In genomic region chr3:173755161-173755560, GRCh38 we compare ENCODE assay signal across 20 cellular contexts.
DNase-seq lines count a peak whose midpoint lies in the region; ATAC-seq, FAIRE-seq and TF ChIP-seq lines count a peak whose summit lies in the region.
"Had no signal": no experiment of that assay in that cellular context is flagged by ENCODE, and none has a peak within 500 bp of the region (broad histone marks: within the 10 kb centered on the region; RNA-seq: fewer than 3 reads in every experiment).

No MANE protein-coding gene starts in this region.

- in situ Hi-C loops in IMR-90 (cut with MboI; ENCODE audit: low sequenced_read_pairs): no loop called here

- H2BK5ac ChIP-seq in IMR-90 (ENCODE audit: low read depth, low read length, poor library complexity, severe bottlenecking): no peak overlapping the region
- H2BK5ac ChIP-seq in mesenchymal stem cell (ENCODE audit: low read depth, low read length, poor library complexity, severe bottlenecking): no peak overlapping the region

- H3K4ac ChIP-seq in IMR-90 (ENCODE audit: low read depth, low read length) (no peak overlapping the region), mesenchymal stem cell (ENCODE audit: low read depth in 1 of 2, low read length in 2 of 2) (no peak overlapping the region)

- no peak for ATAC-seq in IMR-90 (ENCODE audit: low read depth)
- ATAC-seq: GM12878 had no signal

- no peak overlapping the region for H3K27ac ChIP-seq in IMR-90 (ENCODE audit: insufficient read depth, low read length)
- H3K27ac ChIP-seq in kidney (ENCODE audit: low read depth in 2 of 2, low read length in 2 of 2): no peak overlapping the region
- no peak overlapping the region for H3K27ac ChIP-seq in mesenchymal stem cell (ENCODE audit: low read length, poor library complexity, severe bottlenecking)
- H3K27ac ChIP-seq: BLaER1 had no signal

- H3K4me1 ChIP-seq in IMR-90 (ENCODE audit: control insufficient read depth, insufficient read depth, low read length) (no peaks in the 10 kb centered on the region), kidney (ENCODE audit: control insufficient read depth in 1 of 2, insufficient read depth in 1 of 2, low read depth in 1 of 2, low read length in 2 of 2) (no peaks in the 10 kb centered on the region), mesenchymal stem cell (ENCODE audit: control insufficient read depth, insufficient read depth, low read depth, low read length) (no peaks in the 10 kb centered on the region)
- H3K4me1 ChIP-seq: BE2C, BLaER1 had no signal

- FAIRE-seq in G401.6 (lab: Jason Lieb, UNC) (peak; percentile 40), kidney (lab: Jason Lieb, UNC) (peak; percentile 8)
- FAIRE-seq: D721Med, GM12878, GM12892, GM18507 had no signal

- CTCF ChIA-PET in IMR-90 (lab: Yijun Ruan, JAX): no interaction called here

- H3K4me3 ChIP-seq in IMR-90 (ENCODE audit: insufficient read depth, low read depth, low read length): no peak overlapping the region
- no peak overlapping the region for H3K4me3 ChIP-seq in kidney (ENCODE audit: low read length in 2 of 2)
- H3K4me3 ChIP-seq in mesenchymal stem cell (ENCODE audit: insufficient read depth in 1 of 2, low read depth in 1 of 2, low read length in 2 of 2): no peak overlapping the region
- H3K4me3 ChIP-seq: BLaER1, GM12878 had no signal

- no peak overlapping the region for H2BK15ac ChIP-seq in IMR-90 (ENCODE audit: low read depth, low read length)
- no peak overlapping the region for H2BK15ac ChIP-seq in mesenchymal stem cell (ENCODE audit: low read depth, poor library complexity, severe bottlenecking)

- H2BK12ac ChIP-seq in mesenchymal stem cell (ENCODE audit: low read length in 2 of 2): no peak overlapping the region

- H3K9me1 ChIP-seq in IMR-90 (ENCODE audit: insufficient read depth, low read length): no peaks in the 10 kb centered on the region

- H4K8ac ChIP-seq in IMR-90 (ENCODE audit: low read depth in 2 of 2, low read length in 2 of 2) (no peak overlapping the region), mesenchymal stem cell (ENCODE audit: low read length) (no peak overlapping the region)

- H4K20me1 ChIP-seq in IMR-90 (ENCODE audit: insufficient read depth, low read length): no peaks in the 10 kb centered on the region
- H4K20me1 ChIP-seq: BLaER1 had no signal

- no peaks in the 10 kb centered on the region for H3K9me3 ChIP-seq in IMR-90 (ENCODE audit: control insufficient read depth, insufficient read depth, low read length)
- no peaks in the 10 kb centered on the region for H3K9me3 ChIP-seq in kidney (ENCODE audit: control insufficient read depth in 1 of 2, low read length in 2 of 2)
- no peaks in the 10 kb centered on the region for H3K9me3 ChIP-seq in mesenchymal stem cell (ENCODE audit: control insufficient read depth, low read length)
- H3K9me3 ChIP-seq: BE2C, BLaER1 had no signal

- intact Hi-C loops in IMR-90 (cut with micrococcal nuclease) (no loop called here), kidney (cut with DNase I) (no loop called here)

- H3K56ac ChIP-seq in IMR-90 (ENCODE audit: extremely low read depth, insufficient read depth, low read length): no peak overlapping the region

- no peak overlapping the region for H2AFZ ChIP-seq in IMR-90 (replicated peaks; ENCODE audit: low read length, poor library complexity)
- H2AFZ ChIP-seq in mesenchymal stem cell (ENCODE audit: low read depth, low read length): no peak overlapping the region

- TF ChIP-seq POLR2A in IMR-90 (IDR thresholded peaks at IDR 0.05; ENCODE audit: low read depth, low read length): no peak

- no peak for TF ChIP-seq CTCF in IMR-90 (conservative IDR thresholded peaks at IDR 0.05; ENCODE audit: low read depth, low read length)
- no peak for TF ChIP-seq CTCF in kidney (IDR thresholded peaks at IDR 0.05; ENCODE audit: borderline replicate concordance, extremely low read depth, insufficient read depth)

- H2AK5ac ChIP-seq in IMR-90 (ENCODE audit: low read depth, low read length) (no peak overlapping the region), mesenchymal stem cell (ENCODE audit: low read length, severe bottlenecking) (no peak overlapping the region)

- POLR2A ChIA-PET in IMR-90 (lab: Charles Lee; ENCODE audit: unreplicated experiment): no interaction called here

- H3K27me3 ChIP-seq in IMR-90 (ENCODE audit: control insufficient read depth, insufficient read depth, low read length) (no peaks in the 10 kb centered on the region), mesenchymal stem cell (ENCODE audit: control insufficient read depth in 1 of 2, insufficient read depth in 1 of 2, low read length in 2 of 2) (no peaks in the 10 kb centered on the region)
- H3K27me3 ChIP-seq: BE2C, BLaER1 had no signal

- DNase-seq in IMR-90: no peak
- DNase-seq in kidney: no peak
- DNase-seq in mesenchymal stem cell: no peak
- DNase-seq in D341Med (ENCODE audit: low spot score): no peak
- DNase-seq: 8988T; ACHN; BE2C; C1 segment of cervical spinal cord; CD4-positive, alpha-beta memory T cell; CD4-positive, CD25-positive, alpha-beta regulatory T cell; CD8-positive, alpha-beta memory T cell; COR-L47; DMS79 treated with DMSO at 0.1 percent for 48 hours; GDM1 had no signal

- TF ChIP-seq RAD21 in IMR-90 (IDR thresholded peaks at IDR 0.05; ENCODE audit: low read length): no peak

- no peak overlapping the region for H3K4me2 ChIP-seq in IMR-90 (ENCODE audit: low read depth, low read length)
- H3K4me2 ChIP-seq in mesenchymal stem cell (ENCODE audit: low read length, poor library complexity, severe bottlenecking): no peak overlapping the region
- H3K4me2 ChIP-seq: BLaER1 had no signal

- no peak overlapping the region for H2BK20ac ChIP-seq in IMR-90 (ENCODE audit: low read depth, low read length)

- BruUV-seq in IMR-90 (replicated peaks; lab: Mats Ljungman, UMichigan): no TSS peak

- H3K9ac ChIP-seq in IMR-90 (ENCODE audit: low read depth, low read length) (no peak overlapping the region), kidney (ENCODE audit: low read length in 2 of 2) (no peak overlapping the region), mesenchymal stem cell (ENCODE audit: low read length) (no peak overlapping the region)
- H3K9ac ChIP-seq: BLaER1 had no signal

- dilution Hi-C loops in IMR-90 (cut with HindIII; ENCODE audit: low sequenced_read_pairs, unreplicated experiment): no loop called here

- H3K36me3 ChIP-seq in IMR-90 (ENCODE audit: control insufficient read depth, insufficient read depth, low read length): no peaks in the 10 kb centered on the region
- no peaks in the 10 kb centered on the region for H3K36me3 ChIP-seq in kidney (ENCODE audit: control insufficient read depth in 1 of 2, insufficient read depth in 2 of 2, low read length in 2 of 2)
- no peaks in the 10 kb centered on the region for H3K36me3 ChIP-seq in mesenchymal stem cell (ENCODE audit: control insufficient read depth in 1 of 2, insufficient read depth in 2 of 2, low read depth in 1 of 2, low read length in 2 of 2)
- H3K36me3 ChIP-seq: BE2C, BLaER1 had no signal

- no peak overlapping the region for H2AK9ac ChIP-seq in IMR-90 (replicated peaks; ENCODE audit: low read depth, low read length, poor library complexity)

- H3K79me1 ChIP-seq in IMR-90 (ENCODE audit: low read depth in 1 of 2, low read length in 2 of 2) (no peaks in the 10 kb centered on the region), mesenchymal stem cell (replicated peaks; ENCODE audit: low read length, poor library complexity, severe bottlenecking) (no peaks in the 10 kb centered on the region)

- no peak overlapping the region for H4K5ac ChIP-seq in IMR-90 (ENCODE audit: low read depth, low read length)

- H4K91ac ChIP-seq in IMR-90 (ENCODE audit: insufficient read depth, low read depth, low read length): no peak overlapping the region
- no peak overlapping the region for H4K91ac ChIP-seq in mesenchymal stem cell (ENCODE audit: low read length)

- H2BK120ac ChIP-seq in IMR-90 (ENCODE audit: low read depth, low read length): no peak overlapping the region
- H2BK120ac ChIP-seq in mesenchymal stem cell (ENCODE audit: low read depth, low read length): no peak overlapping the region

- H3K14ac ChIP-seq in IMR-90 (replicated peaks; ENCODE audit: low read depth, low read length): no peak overlapping the region
- H3K14ac ChIP-seq in mesenchymal stem cell (ENCODE audit: low read length in 2 of 2): no peak overlapping the region

- H3K18ac ChIP-seq in IMR-90 (ENCODE audit: low read depth, low read length) (no peak overlapping the region), mesenchymal stem cell (ENCODE audit: low read depth in 1 of 2, low read length in 2 of 2) (no peak overlapping the region)

- no peak overlapping the region for H3K23ac ChIP-seq in IMR-90 (ENCODE audit: low read depth, low read length)
- H3K23ac ChIP-seq in mesenchymal stem cell (ENCODE audit: low read length in 2 of 2): no peak overlapping the region

TF ChIP-seq in IMR-90, 13 proteins besides CTCF, POLR2A, EP300 and RAD21:
- TF ChIP-seq CHD1 (IDR thresholded peaks at IDR 0.05; ENCODE audit: low read depth, low read length): no peak
- peak; percentile 55 for TF ChIP-seq CEBPB (IDR thresholded peaks at IDR 0.05; ENCODE audit: low read depth, low read length)
- peak; percentile 50 for TF ChIP-seq MAFK (IDR thresholded peaks at IDR 0.05; ENCODE audit: low read depth, low read length)
